21 cellular contexts compared by ENCODE assay signal in genomic region chr1:228172591-228173527, GRCh38. TPM values are rescaled to one million over a fixed set of nuclear protein-coding genes. Genes with fewer than 3 reads are reported as not detected.
DNase-seq lines count a peak whose midpoint lies in the region; ATAC-seq lines count a peak whose summit lies in the region.
"Had no signal": no experiment of that assay in that cellular context is flagged by ENCODE, and none has a peak within 500 bp of the region (broad histone marks: within the 10 kb centered on the region; RNA-seq: fewer than 3 reads in every experiment).

No MANE protein-coding gene starts in this region.

- H3K27ac Mint-ChIP-seq in activated naive CD4-positive, alpha-beta T cell treated with anti-CD3 and anti-CD28 coated beads, Interleukin-2, amount 10 ng/mL, durations not matched to agents 7 days and 5 days = peak overlapping the region; percentile 37
- H3K27ac Mint-ChIP-seq in IgD-negative memory B cell = peak overlapping the region; percentile 25 to 89 (median 53)
- peak overlapping the region; percentile 61 for H3K27ac Mint-ChIP-seq in stimulated activated effector memory CD8-positive, alpha-beta T cell treated with anti-CD3 and anti-CD28 coated beads, Interleukin-12 subunit alpha, Interleukin-12 subunit beta, amount 100 ng/mL, for 72 hours
- H3K27ac Mint-ChIP-seq: GM23338 had no signal

- no peak for ATAC-seq in stimulated activated effector memory CD8-positive, alpha-beta T cell treated with anti-CD3 and anti-CD28 coated beads, Interleukin-12 subunit alpha, Interleukin-12 subunit beta, amount 100 ng/mL, for 72 hours
- ATAC-seq in HG03521 (IDR thresholded peaks at IDR 0.05; ENCODE audit: unreplicated experiment) = no peak

- H3K4me1 Mint-ChIP-seq in activated naive CD4-positive, alpha-beta T cell treated with anti-CD3 and anti-CD28 coated beads, Interleukin-2, amount 10 ng/mL, durations not matched to agents 7 days and 5 days = peaks cover 4% of the 10 kb centered on the region
- H3K4me1 Mint-ChIP-seq in IgD-negative memory B cell = peaks cover 0 to 20% (median 6%) of the 10 kb centered on the region in 3 donors
- H3K4me1 Mint-ChIP-seq in stimulated activated effector memory CD8-positive, alpha-beta T cell treated with anti-CD3 and anti-CD28 coated beads, Interleukin-12 subunit alpha, Interleukin-12 subunit beta, amount 100 ng/mL, for 72 hours = peaks cover 32% of the 10 kb centered on the region
- H3K4me1 Mint-ChIP-seq: GM23338, WTC11 had no signal

- no peaks in the 10 kb centered on the region for H3K9me3 Mint-ChIP-seq in activated naive CD4-positive, alpha-beta T cell treated with anti-CD3 and anti-CD28 coated beads, Interleukin-2, amount 10 ng/mL, durations not matched to agents 7 days and 5 days
- H3K9me3 Mint-ChIP-seq in IgD-negative memory B cell = no peaks in the 10 kb centered on the region
- H3K9me3 Mint-ChIP-seq in stimulated activated effector memory CD8-positive, alpha-beta T cell treated with anti-CD3 and anti-CD28 coated beads, Interleukin-12 subunit alpha, Interleukin-12 subunit beta, amount 100 ng/mL, for 72 hours = no peaks in the 10 kb centered on the region
- H3K9me3 Mint-ChIP-seq: GM23338, WTC11 had no signal

- H3K27me3 Mint-ChIP-seq in activated naive CD4-positive, alpha-beta T cell treated with anti-CD3 and anti-CD28 coated beads, Interleukin-2, amount 10 ng/mL, durations not matched to agents 7 days and 5 days = no peaks in the 10 kb centered on the region
- no peaks in the 10 kb centered on the region for H3K27me3 Mint-ChIP-seq in IgD-negative memory B cell

- DNase-seq in activated naive CD4-positive, alpha-beta T cell treated with anti-CD3 and anti-CD28 coated beads, Interleukin-2, amount 10 ng/mL, durations not matched to agents 7 days and 5 days = no peak
- DNase-seq in activated naive CD4-positive, alpha-beta T cell treated with anti-CD3 and anti-CD28 coated beads, Interleukin-2, amount 50 U/mL, for 16 hours = no peak
- DNase-seq in islet precursor cell (peak; percentile 44), NCI-H146 (lab: John Stamatoyannopoulos, UW) (no peak)
- no peak for DNase-seq in stimulated activated effector memory CD8-positive, alpha-beta T cell treated with anti-CD3 and anti-CD28 coated beads, Interleukin-12 subunit alpha, Interleukin-12 subunit beta, amount 100 ng/mL, for 72 hours (ENCODE audit: low spot score in 2 of 2)
- DNase-seq in stimulated activated CD4-positive, alpha-beta T cell treated with anti-CD3 and anti-CD28 coated beads, Interleukin-4, amount 100 ng/mL, for 24 hours = no peak
- DNase-seq: ACHN; activated CD4-positive, alpha-beta T cell treated with anti-CD3 and anti-CD28 coated beads, Interleukin-2, amount 50 U/mL, for 48 hours; esophagus squamous epithelium; MM.1S; NCI-H1694; NCI-H2171; NCI-H524; retina; stimulated activated CD4-positive, alpha-beta T cell treated with anti-CD3 and anti-CD28 coated beads, Interleukin-12 subunit alpha, Interleukin-12 subunit beta, amount 100 ng/mL, for 4 hours; stomach; transverse colon had no signal

- no peak overlapping the region for H3K4me3 Mint-ChIP-seq in activated naive CD4-positive, alpha-beta T cell treated with anti-CD3 and anti-CD28 coated beads, Interleukin-2, amount 10 ng/mL, durations not matched to agents 7 days and 5 days
- no peak overlapping the region for H3K4me3 Mint-ChIP-seq in IgD-negative memory B cell
- H3K4me3 Mint-ChIP-seq in stimulated activated effector memory CD8-positive, alpha-beta T cell treated with anti-CD3 and anti-CD28 coated beads, Interleukin-12 subunit alpha, Interleukin-12 subunit beta, amount 100 ng/mL, for 72 hours = no peak overlapping the region
- H3K4me3 Mint-ChIP-seq: GM23338 had no signal

- CTCF ChIA-PET in activated naive CD4-positive, alpha-beta T cell treated with anti-CD3 and anti-CD28 coated beads, Interleukin-2, amount 10 ng/mL, durations not matched to agents 7 days and 5 days (lab: Charles Lee) = no interaction called here

- H3K36me3 Mint-ChIP-seq in activated naive CD4-positive, alpha-beta T cell treated with anti-CD3 and anti-CD28 coated beads, Interleukin-2, amount 10 ng/mL, durations not matched to agents 7 days and 5 days = peaks cover 3% of the 10 kb centered on the region
- peaks cover 2% of the 10 kb centered on the region for H3K36me3 Mint-ChIP-seq in IgD-negative memory B cell
- no peaks in the 10 kb centered on the region for H3K36me3 Mint-ChIP-seq in stimulated activated effector memory CD8-positive, alpha-beta T cell treated with anti-CD3 and anti-CD28 coated beads, Interleukin-12 subunit alpha, Interleukin-12 subunit beta, amount 100 ng/mL, for 72 hours
- H3K36me3 Mint-ChIP-seq: WTC11 had no signal

RNA-seq across cellular contexts. Expression of gene IBA57, which starts 7.3 kb away (rescaled TPM):
- 3.3 TPM for polyA plus RNA-seq in IgD-negative memory B cell

RNA-seq across cellular contexts. Expression of gene GJC2, which starts 23.1 kb away (rescaled TPM):
- polyA plus RNA-seq in IgD-negative memory B cell = not detected

RNA-seq across cellular contexts. Expression of gene GUK1, which starts 32.8 kb away (rescaled TPM):
- 250 TPM for polyA plus RNA-seq in IgD-negative memory B cell

RNA-seq across cellular contexts. Expression of gene OBSCN, which starts 35.0 kb away (rescaled TPM):
- 2.3 TPM for polyA plus RNA-seq in IgD-negative memory B cell
